9 cellular contexts compared by ENCODE assay signal in the genomic region with DNA sequence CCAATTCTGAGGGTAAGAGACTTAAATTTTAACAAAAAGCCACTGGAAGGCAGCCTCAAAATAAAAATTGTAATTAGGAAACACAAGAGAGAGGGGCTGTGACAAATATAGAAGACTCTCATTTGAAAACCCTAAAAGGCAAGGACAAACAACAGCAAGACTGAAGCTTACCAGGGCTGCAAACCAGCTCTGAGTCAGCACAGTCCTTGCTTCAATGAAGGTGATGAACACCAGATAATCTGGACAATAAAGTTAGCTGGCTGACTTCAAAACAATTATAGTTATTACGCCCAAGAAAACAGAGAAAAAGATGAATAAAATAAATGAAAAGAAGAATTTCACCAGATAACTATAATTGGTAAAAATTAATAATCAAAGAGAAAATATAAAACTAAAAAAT.
"Had no signal": no experiment of that assay in that cellular context is flagged by ENCODE, and none has a peak within 500 bp of the region (broad histone marks: within the 10 kb centered on the region; RNA-seq: fewer than 3 reads in every experiment).

No MANE protein-coding gene starts in this region.

- H3K9ac ChIP-seq: GM23248 had no signal

- H3K27ac ChIP-seq: GM23248, HL-60 had no signal

- H3K27me3 Mint-ChIP-seq: IgD-negative memory B cell had no signal

- H3K36me3 ChIP-seq: HAP-1 had no signal

- H3K36me3 Mint-ChIP-seq: IgD-negative memory B cell had no signal

- H3K9me3 ChIP-seq: HAP-1 had no signal

- H3K4me1 Mint-ChIP-seq: IgD-negative memory B cell had no signal

- H3K4me1 ChIP-seq: HAP-1 had no signal

- ATAC-seq: HCT116, HepG2 had no signal

- H3K27ac Mint-ChIP-seq: HFFc6, IgD-negative memory B cell had no signal

- H3K9me3 Mint-ChIP-seq: HFFc6, IgD-negative memory B cell had no signal

- H3K4me3 ChIP-seq: GM23248, HAP-1 had no signal

- DNase-seq: GM23248, GOT3, H7, HFFc6 had no signal

- H3K4me3 Mint-ChIP-seq: HFFc6, IgD-negative memory B cell had no signal
